In the genomic region with DNA sequence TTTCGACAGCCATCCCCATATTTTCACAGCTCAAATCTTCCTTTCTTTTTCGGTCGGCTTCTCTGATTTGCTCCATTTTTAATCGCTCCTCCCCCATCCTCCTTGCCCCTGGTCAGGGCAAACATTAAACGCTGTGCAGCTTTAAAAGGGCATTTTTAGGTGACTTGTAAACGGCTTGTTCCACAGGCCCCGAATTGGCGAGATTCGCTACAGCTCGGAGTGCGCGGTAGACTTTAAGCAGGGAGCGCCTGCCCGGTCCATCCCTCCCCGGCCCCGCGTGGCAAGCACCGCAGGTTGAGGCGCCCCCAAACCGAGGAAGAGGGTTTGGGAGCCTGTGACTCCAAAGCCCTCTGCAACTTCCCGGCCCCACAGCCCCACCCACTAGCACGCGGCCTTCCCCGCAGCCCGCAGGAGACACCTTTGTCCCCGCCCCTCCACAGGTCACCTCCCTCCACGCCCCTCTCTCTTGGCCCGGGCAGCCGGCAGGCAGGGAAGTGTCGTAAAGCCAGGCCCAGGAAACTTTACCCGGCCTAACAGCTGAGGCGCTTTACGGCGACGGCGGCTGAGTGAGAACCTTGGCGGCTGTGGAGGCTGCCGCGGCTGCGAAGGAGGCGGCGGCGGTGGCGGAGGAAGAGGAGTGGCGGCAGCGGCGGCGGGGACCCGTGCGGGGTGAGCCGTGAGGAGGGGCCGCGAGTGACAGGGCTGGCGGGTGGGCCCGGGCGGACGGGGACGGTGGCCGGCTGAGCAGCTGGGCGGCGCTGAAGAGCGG, we compare ENCODE assay signal across 8 cellular contexts. TPM values are rescaled to one million over a fixed set of nuclear protein-coding genes. Genes with fewer than 3 reads are reported as not detected.
A peak's percentile ranks its signal among the peaks of the same experiment; 100 is the strongest.
DNase-seq lines count a peak whose midpoint lies in the region; ATAC-seq, FAIRE-seq and TF ChIP-seq lines count a peak whose summit lies in the region.

A gene (plus strand): TSS at position 550 of the 769 bp plus-strand sequence. CDS start 372 bp downstream, outside the sequence.

- H3K4me2 ChIP-seq in astrocyte (ENCODE audit: low read length) (peak within 1 kb of the TSS; percentile 97), hepatocyte (peak within 1 kb of the TSS; percentile 84)

- peaks cover 34% of the 10 kb centered on the region for H4K20me1 ChIP-seq in astrocyte (ENCODE audit: insufficient read depth, low read length)
- H4K20me1 ChIP-seq in hepatocyte (ENCODE audit: insufficient read depth, poor library complexity, severe bottlenecking), result peaks cover 36% of the 10 kb centered on the region

- no peaks in the 10 kb centered on the region for H3K9me2 ChIP-seq in hepatocyte (replicated peaks; ENCODE audit: insufficient read depth)

- intact Hi-C loops in aorta (cut with DNase I), result loop anchor here in 1 of 2 donors (10.0 kb wide), 1 partner anchor 125 kb away; a partner anchor contains a TSS

- peaks cover 22% of the 10 kb centered on the region for H3K4me1 ChIP-seq in astrocyte (ENCODE audit: insufficient read depth, low read length)
- peaks cover 20% of the 10 kb centered on the region for H3K4me1 ChIP-seq in hepatocyte (ENCODE audit: insufficient read depth)
- H3K4me1 ChIP-seq in aorta (ENCODE audit: control insufficient read depth in 1 of 2, insufficient read depth in 2 of 2, low read length in 2 of 2), result peaks cover 3 to 4% of the 10 kb centered on the region in 2 donors

- peak within 1 kb of the TSS; percentile 85 for H3K9ac ChIP-seq in astrocyte (ENCODE audit: low read length)

- peak within 1 kb of the TSS; percentile 63 for H3K27ac ChIP-seq in astrocyte (ENCODE audit: low read depth, low read length)
- H3K27ac ChIP-seq in hepatocyte, result peak within 1 kb of the TSS; percentile 91
- peak within 1 kb of the TSS; percentile 45 to 46 for H3K27ac ChIP-seq in aorta (ENCODE audit: low read depth in 1 of 2, low read length in 2 of 2)

- H3K9me3 ChIP-seq in astrocyte (ENCODE audit: insufficient read depth, low read depth, low read length) (no peaks in the 10 kb centered on the region), hepatocyte (ENCODE audit: low read depth) (no peaks in the 10 kb centered on the region), aorta (ENCODE audit: control insufficient read depth, low read length) (no peaks in the 10 kb centered on the region)

- peaks cover 46% of the 10 kb centered on the region for H3K79me2 ChIP-seq in astrocyte (ENCODE audit: insufficient read depth, low read length)
- H3K79me2 ChIP-seq in hepatocyte, result peaks cover 44% of the 10 kb centered on the region

- H3K27ac Mint-ChIP-seq in T-helper 2 cell treated with Interferon-gamma antibody and Interleukin-4, amounts not matched to agents 5 μg/mL and 100 μg/mL, for 36 hours, result peak within 1 kb of the TSS; percentile 89
- peak within 1 kb of the TSS; percentile 75 for H3K27ac Mint-ChIP-seq in astrocyte (ENCODE audit: unreplicated experiment)

- H3K4me3 ChIP-seq in astrocyte (ENCODE audit: insufficient read depth, low read depth, low read length), result peak within 1 kb of the TSS; percentile 80
- peak within 1 kb of the TSS; percentile 89 for H3K4me3 ChIP-seq in hepatocyte
- peak within 1 kb of the TSS; percentile 72 to 88 for H3K4me3 ChIP-seq in aorta (ENCODE audit: low read length in 2 of 2)

- WGBS in hepatocyte (ENCODE audit: low lambda C conversion rate, missing lambda C conversion rate), result 1% methylated on average over 45 of the region's 62 CpGs
- 0 to 1% methylated on average over 43 to 62 of the region's 62 CpGs for WGBS in aorta, 2 donors

- H3K27me3 Mint-ChIP-seq in T-helper 2 cell treated with Interferon-gamma antibody and Interleukin-4, amounts not matched to agents 5 μg/mL and 100 μg/mL, for 36 hours (ENCODE audit: low read depth), result peaks cover 6% of the 10 kb centered on the region
- peaks cover 2% of the 10 kb centered on the region for H3K27me3 Mint-ChIP-seq in astrocyte (ENCODE audit: low read depth, unreplicated experiment)

- H3K4me3 Mint-ChIP-seq in T-helper 2 cell treated with Interferon-gamma antibody and Interleukin-4, amounts not matched to agents 5 μg/mL and 100 μg/mL, for 36 hours, result peak within 1 kb of the TSS; percentile 92
- H3K4me3 Mint-ChIP-seq in astrocyte (ENCODE audit: unreplicated experiment), result peak within 1 kb of the TSS; percentile 92

- ATAC-seq in HG02970 (IDR thresholded peaks at IDR 0.05; ENCODE audit: low FRiP score, unreplicated experiment), result peak; percentile 83
- ATAC-seq in aorta (ENCODE audit: low FRiP score), result peak; percentile 98

- peaks cover 39% of the 10 kb centered on the region for H3K4me1 Mint-ChIP-seq in T-helper 2 cell treated with Interferon-gamma antibody and Interleukin-4, amounts not matched to agents 5 μg/mL and 100 μg/mL, for 36 hours (ENCODE audit: low read depth)
- peaks cover 16% of the 10 kb centered on the region for H3K4me1 Mint-ChIP-seq in astrocyte (ENCODE audit: low read depth, unreplicated experiment)

- H3K36me3 Mint-ChIP-seq in T-helper 2 cell treated with Interferon-gamma antibody and Interleukin-4, amounts not matched to agents 5 μg/mL and 100 μg/mL, for 36 hours (ENCODE audit: low read depth), result peaks cover 22% of the 10 kb centered on the region
- H3K36me3 Mint-ChIP-seq in astrocyte (ENCODE audit: low read depth, unreplicated experiment), result peaks cover 2% of the 10 kb centered on the region

- H2AFZ ChIP-seq in astrocyte (ENCODE audit: low read depth, low read length) (peak within 1 kb of the TSS; percentile 94), hepatocyte (peak within 1 kb of the TSS; percentile 86)

- no peaks in the 10 kb centered on the region for H3K9me3 Mint-ChIP-seq in T-helper 2 cell treated with Interferon-gamma antibody and Interleukin-4, amounts not matched to agents 5 μg/mL and 100 μg/mL, for 36 hours
- no peaks in the 10 kb centered on the region for H3K9me3 Mint-ChIP-seq in astrocyte (ENCODE audit: unreplicated experiment)

- TF ChIP-seq CTCF in astrocyte (IDR thresholded peaks at IDR 0.05; ENCODE audit: insufficient read depth, low read depth, low read length), result no peak
- no peak for TF ChIP-seq CTCF in hepatocyte (IDR thresholded peaks at IDR 0.05; ENCODE audit: poor library complexity)

- peak; percentile 96 for FAIRE-seq in GM18507 (lab: Jason Lieb, UNC)
- no peak for FAIRE-seq in astrocyte (lab: Jason Lieb, UNC)

- H3K27me3 ChIP-seq in astrocyte (ENCODE audit: insufficient read depth, low read length) (no peaks in the 10 kb centered on the region), hepatocyte (no peaks in the 10 kb centered on the region), aorta (ENCODE audit: control insufficient read depth in 1 of 2, insufficient read depth in 2 of 2, low read length in 1 of 2) (no peaks in the 10 kb centered on the region)

- DNase-seq in GM18507 (ENCODE audit: extremely low spot score, insufficient read length, low read depth) (peak; percentile 88), NCI-H187 treated with DMSO at 0.1 percent for 48 hours (lab: John Stamatoyannopoulos, UW) (peak; percentile 85), astrocyte (ENCODE audit: low read depth) (peak; percentile 94), hepatocyte (ENCODE audit: low spot score) (peak; percentile 95), renal cortical epithelial cell (ENCODE audit: low read depth) (peak; percentile 87), aorta (peak; percentile 96)
- DNase-seq in T-helper 2 cell treated with Interferon-gamma antibody and Interleukin-4, amounts not matched to agents 5 μg/mL and 100 μg/mL, for 36 hours (ENCODE audit: low spot score), result peak; percentile 91

- H3K36me3 ChIP-seq in astrocyte (ENCODE audit: insufficient read depth, low read length) (no peaks in the 10 kb centered on the region), hepatocyte (replicated peaks; ENCODE audit: insufficient read depth, low read depth) (no peaks in the 10 kb centered on the region), aorta (ENCODE audit: control insufficient read depth in 1 of 2, insufficient read depth in 2 of 2, low read length in 1 of 2) (no peaks in the 10 kb centered on the region)

RNA-seq across cellular contexts. Expression of the gene that starts here (rescaled TPM):
- total RNA-seq in astrocyte (20.1 and 27.3 TPM in 2 replicates), hepatocyte (28.4 and 30.2 TPM in 2 replicates), renal cortical epithelial cell (32.6 and 35.2 TPM in 2 replicates), aorta (10 to 100 TPM; 16.2 to 17.0 TPM)
- polyA plus RNA-seq in hepatocyte (8.9 and 10.6 TPM in 2 replicates), aorta (1 to 10 TPM; 7.9 to 9.5 TPM)

Comparison
In these comparisons a context has a peak if more than half of its experiments do, and no peak if none do; other contexts are left out.
1. Peak in every context shown above with its lines: DNase-seq, ATAC-seq, H3K4me3 ChIP-seq and H3K27ac ChIP-seq.